Comparison of ENCODE assay signal across 9 cellular contexts in the genomic region with DNA sequence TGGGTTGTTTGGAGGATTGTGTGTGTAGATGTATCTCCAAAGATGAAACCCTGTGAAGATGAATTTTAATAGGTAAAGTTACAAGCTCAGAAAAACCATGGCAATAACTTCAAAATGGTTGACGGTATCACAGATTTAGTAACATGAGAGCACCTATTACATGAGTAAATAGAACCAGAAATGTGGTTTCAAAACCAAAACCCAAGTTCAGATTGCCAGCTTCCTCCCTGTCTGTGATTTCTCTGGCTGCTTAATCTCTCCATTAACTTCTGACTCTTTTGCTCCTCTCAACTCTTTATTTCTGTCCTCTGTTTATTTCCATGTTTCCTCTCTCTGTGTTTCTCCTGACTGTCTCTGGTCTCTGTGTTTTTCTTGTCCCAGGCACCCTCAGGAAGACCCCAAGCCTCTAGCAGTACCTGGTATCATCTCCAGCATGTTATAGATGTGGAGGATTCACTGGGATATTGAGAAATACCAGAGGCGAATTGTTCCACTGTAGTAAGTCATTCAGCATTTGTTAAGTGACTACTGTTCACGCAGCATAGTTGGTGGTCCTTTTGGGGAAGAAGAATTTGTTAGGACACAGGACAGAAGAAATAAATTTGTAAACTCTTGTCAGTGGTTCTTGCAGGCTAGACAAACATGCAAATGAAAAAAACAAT.
DNase-seq lines count a peak whose midpoint lies in the region; ATAC-seq and TF ChIP-seq lines count a peak whose summit lies in the region.
"Had no signal": no experiment of that assay in that cellular context is flagged by ENCODE, and none has a peak within 500 bp of the region (broad histone marks: within the 10 kb centered on the region; RNA-seq: fewer than 3 reads in every experiment).

No MANE protein-coding gene starts in this region.

- ATAC-seq in gastroesophageal sphincter (no peak), HG03469 (IDR thresholded peaks at IDR 0.05; ENCODE audit: unreplicated experiment) (no peak)

- POLR2A ChIA-PET in MCF 10A (lab: Yijun Ruan, JAX), result interaction anchor here (0.7 to 2.0 kb wide), 11 partner anchors 9 to 425 kb away, joined by 3 to 8 read pairs (median 4); no protein-coding TSS in a partner anchor

- H3K4me1 Mint-ChIP-seq in MCF 10A (ENCODE audit: insufficient read depth, unreplicated experiment), result peaks cover 29% of the 10 kb centered on the region

- peaks cover 8% of the 10 kb centered on the region for H3K79me2 ChIP-seq in mammary epithelial cell (ENCODE audit: insufficient read depth, low read length)

- CTCF ChIA-PET in MCF 10A (lab: Yijun Ruan, JAX), result interaction anchor here (0.6 to 10.2 kb wide), 20 partner anchors 9 to 1193 kb away, joined by 3 to 119 read pairs (median 4); no protein-coding TSS in a partner anchor
- CTCF ChIA-PET in mammary epithelial cell (lab: Charles Lee; ENCODE audit: low non-redundant PET), result interaction anchor here (0.6 kb wide), 1 partner anchor 266 kb away, joined by 3 read pairs; no protein-coding TSS in a partner anchor

- in situ Hi-C loops in mammary epithelial cell (cut with MboI; ENCODE audit: low sequenced_read_pairs in 2 of 2), result no loop called here

- peak overlapping the region; percentile 25 for H3K27ac Mint-ChIP-seq in MCF 10A (ENCODE audit: low read depth, unreplicated experiment)

- dilution Hi-C loops in mammary epithelial cell (cut with HindIII; ENCODE audit: low sequenced_read_pairs), result no loop called here

- H3K36me3 ChIP-seq in mammary epithelial cell (ENCODE audit: insufficient read depth, low read length) (peaks cover 1% of the 10 kb centered on the region), gastroesophageal sphincter (no peaks in the 10 kb centered on the region), uterus (no peaks in the 10 kb centered on the region)

- WGBS in mammary epithelial cell (ENCODE audit: low coverage, missing lambda C conversion rate), result 91% methylated on average over 3 of the region's 3 CpGs
- 32 to 49% methylated on average over 3 of the region's 3 CpGs for WGBS in gastroesophageal sphincter (ENCODE audit: low coverage in 1 of 2), 2 donors

- no peak overlapping the region for H3K9ac ChIP-seq in mammary epithelial cell (ENCODE audit: insufficient read depth, low read length)

- no peaks in the 10 kb centered on the region for H3K9me3 Mint-ChIP-seq in MCF 10A (ENCODE audit: unreplicated experiment)

- H3K9me3 ChIP-seq in mammary epithelial cell (replicated peaks; ENCODE audit: insufficient read depth, low read length) (no peaks in the 10 kb centered on the region), gastroesophageal sphincter (no peaks in the 10 kb centered on the region), uterus (no peaks in the 10 kb centered on the region)

- no peak overlapping the region for H3K4me2 ChIP-seq in mammary epithelial cell (ENCODE audit: insufficient read depth, low read depth, low read length)

- no peak overlapping the region for H3K27ac ChIP-seq in mammary epithelial cell (ENCODE audit: insufficient read depth, low read depth, low read length)
- H3K27ac ChIP-seq in gastroesophageal sphincter, result peak overlapping the region; percentile 58 to 75 (median 72)
- H3K27ac ChIP-seq in uterus, result peak overlapping the region; percentile 33 to 58
- H3K27ac ChIP-seq: C4-2B had no signal

- no peaks in the 10 kb centered on the region for H3K27me3 ChIP-seq in mammary epithelial cell (ENCODE audit: insufficient read depth, low read length)
- no peaks in the 10 kb centered on the region for H3K27me3 ChIP-seq in gastroesophageal sphincter
- no peaks in the 10 kb centered on the region for H3K27me3 ChIP-seq in uterus

- BruUV-seq in MCF 10A (replicated peaks; lab: Mats Ljungman, UMichigan) (no TSS peak), mammary epithelial cell (replicated peaks; lab: Mats Ljungman, UMichigan) (no TSS peak)

- no peaks in the 10 kb centered on the region for H3K27me3 Mint-ChIP-seq in MCF 10A (ENCODE audit: insufficient read depth, unreplicated experiment)

- no peak for TF ChIP-seq EP300 in gastroesophageal sphincter (IDR thresholded peaks at IDR 0.05)

- H4K20me1 ChIP-seq in mammary epithelial cell (ENCODE audit: insufficient read depth, low read length), result no peaks in the 10 kb centered on the region

- no peak overlapping the region for H3K4me3 ChIP-seq in mammary epithelial cell (replicated peaks in 1 of 3; ENCODE audit: insufficient read depth in 1 of 3, low read depth in 2 of 3, low read length in 3 of 3)
- peak overlapping the region; percentile 25 to 26 for H3K4me3 ChIP-seq in gastroesophageal sphincter
- no peak overlapping the region for H3K4me3 ChIP-seq in uterus

- TF ChIP-seq POLR2A in gastroesophageal sphincter (IDR thresholded peaks at IDR 0.05) (no peak), uterus (IDR thresholded peaks at IDR 0.05) (no peak)

- no peak overlapping the region for H2AFZ ChIP-seq in mammary epithelial cell (ENCODE audit: low read depth, low read length)

- DNase-seq in MCF 10A (ENCODE audit: unreplicated experiment) (peak; percentile 32), mammary epithelial cell (no peak), RPMI7951 (ENCODE audit: low read depth) (peak; percentile 53), uterus (no peak), ecto neural progenitor cell (ENCODE audit: low spot score) (no peak), OCI-M2 (lab: John Stamatoyannopoulos, UW; ENCODE audit: unreplicated experiment) (no peak)

- no peaks in the 10 kb centered on the region for H3K36me3 Mint-ChIP-seq in MCF 10A (ENCODE audit: insufficient read depth, unreplicated experiment)

- intact Hi-C loops in MCF 10A (cut with micrococcal nuclease) (loop anchor here (2.0 to 10.0 kb wide), 2 partner anchors 87 to 425 kb away; no protein-coding TSS in a partner anchor), mammary epithelial cell (cut with micrococcal nuclease) (loop anchor here (10.0 kb wide), 1 partner anchor 87 kb away; no protein-coding TSS in a partner anchor), uterus (cut with DNase I; ENCODE audit: low total_unique reads) (no loop called here)

- no peak for TF ChIP-seq CTCF in MCF 10A (IDR thresholded peaks at IDR 0.05; ENCODE audit: unreplicated experiment)
- no peak for TF ChIP-seq CTCF in mammary epithelial cell (conservative IDR thresholded peaks at IDR 0.05 in 1 of 2, IDR thresholded peaks at IDR 0.05 in 1 of 2; ENCODE audit: extremely low read depth in 1 of 2, insufficient read depth in 1 of 2, low read depth in 1 of 2, low read length in 2 of 2)
- TF ChIP-seq CTCF in gastroesophageal sphincter (IDR thresholded peaks at IDR 0.05), result no peak
- TF ChIP-seq CTCF in uterus (IDR thresholded peaks at IDR 0.05), result no peak

- peak overlapping the region; percentile 15 for H3K4me3 Mint-ChIP-seq in MCF 10A (ENCODE audit: unreplicated experiment)

- H3K4me1 ChIP-seq in mammary epithelial cell (ENCODE audit: insufficient read depth, low read length), result no peaks in the 10 kb centered on the region
- H3K4me1 ChIP-seq in gastroesophageal sphincter, result peaks cover 8 to 43% (median 9%) of the 10 kb centered on the region in 3 donors
- peaks cover 0 to 3% of the 10 kb centered on the region in 2 donors for H3K4me1 ChIP-seq in uterus

Comparison
In these comparisons a context has a peak if more than half of its experiments do, and no peak if none do; other contexts are left out.
1. DNase-seq: peak in MCF 10A (single experiment) and RPMI7951 (single experiment); none in mammary epithelial cell (single experiment), uterus (0 of 2), ecto neural progenitor cell (single experiment) and OCI-M2 (single experiment).
2. H3K4me3 ChIP-seq: peak in gastroesophageal sphincter (2 of 2); none in mammary epithelial cell (0 of 3) and uterus (0 of 2).